Comparison of ENCODE assay signal across 20 cellular contexts in genomic region chr19:10670876-10671804, GRCh38. TPM values are rescaled to one million over a fixed set of nuclear protein-coding genes. Genes with fewer than 3 reads are reported as not detected.
DNase-seq lines count a peak whose midpoint lies in the region; ATAC-seq, FAIRE-seq and TF ChIP-seq lines count a peak whose summit lies in the region.
"Had no signal": no experiment of that assay in that cellular context is flagged by ENCODE, and none has a peak within 500 bp of the region (broad histone marks: within the 10 kb centered on the region; RNA-seq: fewer than 3 reads in every experiment).

No MANE protein-coding gene starts in this region.

- peaks cover 78% of the 10 kb centered on the region for H4K20me1 ChIP-seq in PC-3 (ENCODE audit: low read length)
- H4K20me1 ChIP-seq in H1 (replicated peaks in 1 of 2; ENCODE audit: control insufficient read depth in 1 of 2, insufficient read depth in 2 of 2, low read length in 2 of 2) = peaks cover 47 to 48% of the 10 kb centered on the region in 2 experiments

- H3K27me3 ChIP-seq in breast epithelium = no peaks in the 10 kb centered on the region
- no peaks in the 10 kb centered on the region for H3K27me3 ChIP-seq in PC-3 (ENCODE audit: low read length)
- no peaks in the 10 kb centered on the region for H3K27me3 ChIP-seq in H1 (replicated peaks in 1 of 4; ENCODE audit: control insufficient read depth in 3 of 4, extremely low read depth in 1 of 4, insufficient read depth in 3 of 4, low read length in 3 of 4)
- H3K27me3 ChIP-seq: MG63, stomach had no signal

- H3K27ac ChIP-seq in breast epithelium (no peak overlapping the region), PC-3 (ENCODE audit: low read length) (no peak overlapping the region), H1 (ENCODE audit: low read depth, low read length) (no peak overlapping the region)
- H3K27ac ChIP-seq: stomach had no signal

- H3K18ac ChIP-seq in H1 (ENCODE audit: extremely low read depth, low read length) = no peak overlapping the region

- TF ChIP-seq CTCF in MCF 10A (IDR thresholded peaks at IDR 0.05; ENCODE audit: unreplicated experiment) (no peak), breast epithelium (IDR thresholded peaks at IDR 0.05) (no peak), PC-3 (conservative IDR thresholded peaks at IDR 0.05; ENCODE audit: low read depth, low read length) (no peak), H1 (IDR thresholded peaks at IDR 0.05; ENCODE audit: control extremely low read depth in 1 of 3, insufficient read depth in 1 of 3, low read depth in 1 of 3, low read length in 3 of 3) (no peak), mesothelial cell of epicardium (IDR thresholded peaks at IDR 0.05; ENCODE audit: unreplicated experiment) (no peak)

- no peak for TF ChIP-seq POLR2A in breast epithelium (IDR thresholded peaks at IDR 0.05)
- TF ChIP-seq POLR2A in H1 (IDR thresholded peaks at IDR 0.05; ENCODE audit: control extremely low read depth in 1 of 2, low read depth in 2 of 2, low read length in 2 of 2) = peak in 1 of 2 experiments; percentile 47; a peak in 2 of 3 replicates

- H3K36me3 Mint-ChIP-seq in MCF 10A (ENCODE audit: insufficient read depth, unreplicated experiment) (peaks cover 71% of the 10 kb centered on the region), mesothelial cell of epicardium (peaks cover 23% of the 10 kb centered on the region)

- H2BK20ac ChIP-seq in H1 (ENCODE audit: low read length) = no peak overlapping the region

- H2AFZ ChIP-seq in PC-3 (ENCODE audit: low read length) (no peak overlapping the region), H1 (ENCODE audit: low read length) (no peak overlapping the region)

- H3F3A ChIP-seq in PC-3 (ENCODE audit: low read length, unreplicated experiment) = no peaks in the 10 kb centered on the region

- H3K9me3 ChIP-seq in breast epithelium (no peaks in the 10 kb centered on the region), PC-3 (ENCODE audit: low read length) (no peaks in the 10 kb centered on the region), H1 (ENCODE audit: insufficient read depth in 2 of 2, low read depth in 1 of 2, low read length in 1 of 2) (no peaks in the 10 kb centered on the region)
- H3K9me3 ChIP-seq: MG63, stomach had no signal

- no peaks in the 10 kb centered on the region for H3K23me2 ChIP-seq in H1 (ENCODE audit: low read depth, low read length)

- no peak for FAIRE-seq in H1 (lab: Jason Lieb, UNC)
- FAIRE-seq: GM19239 had no signal

- H3K4me3 ChIP-seq in breast epithelium = no peak overlapping the region
- H3K4me3 ChIP-seq in PC-3 (ENCODE audit: low read length) = no peak overlapping the region
- no peak overlapping the region for H3K4me3 ChIP-seq in H1 (ENCODE audit: extremely low read depth in 1 of 4, insufficient read depth in 2 of 4, low read depth in 3 of 4, low read length in 4 of 4)
- H3K4me3 ChIP-seq: lung, MG63, stomach had no signal

- no peak overlapping the region for H2AK5ac ChIP-seq in H1 (ENCODE audit: low read depth, low read length)

- no peak overlapping the region for H2BK5ac ChIP-seq in H1 (ENCODE audit: low read depth, low read length)

- intact Hi-C loops in MCF 10A (cut with micrococcal nuclease) = no loop called here
- intact Hi-C loops in breast epithelium (cut with DNase I; ENCODE audit: low total_unique reads) = no loop called here
- intact Hi-C loops in PC-3 (cut with micrococcal nuclease) = no loop called here
- intact Hi-C loops in sciatic nerve (cut with DNase I) = no loop called here

- CTCF ChIA-PET in MCF 10A (lab: Yijun Ruan, JAX) = interaction anchor here (0.6 to 3.5 kb wide), 5 partner anchors 16 to 90 kb away, joined by 3 to 17 read pairs (median 4); no protein-coding TSS in a partner anchor
- CTCF ChIA-PET in PC-3 (lab: Charles Lee) = no interaction called here
- CTCF ChIA-PET in H1 (lab: Charles Lee; ENCODE audit: partially characterized antibody) = interaction anchor here (0.6 to 4.8 kb wide), 9 partner anchors 8 to 90 kb away, joined by 3 to 24 read pairs (median 3); no protein-coding TSS in a partner anchor

- peaks cover 97% of the 10 kb centered on the region for H3K79me2 ChIP-seq in PC-3 (ENCODE audit: low read length)
- peaks cover 56 to 98% of the 10 kb centered on the region in 2 experiments for H3K79me2 ChIP-seq in H1 (ENCODE audit: control insufficient read depth in 1 of 2, insufficient read depth in 2 of 2, low read length in 2 of 2)

- H2BK120ac ChIP-seq in H1 (replicated peaks; ENCODE audit: low read depth, low read length) = no peak overlapping the region

- peaks cover 4% of the 10 kb centered on the region for H3K4me1 Mint-ChIP-seq in MCF 10A (ENCODE audit: insufficient read depth, unreplicated experiment)
- H3K4me1 Mint-ChIP-seq in mesothelial cell of epicardium = peaks cover 2% of the 10 kb centered on the region

- TSS peak; percentile 52 for BruUV-seq in MCF 10A (replicated peaks; lab: Mats Ljungman, UMichigan)
- BruUV-seq in PC-3 (replicated peaks; lab: Mats Ljungman, UMichigan) = TSS peak; percentile 50

- H3K27me3 Mint-ChIP-seq in MCF 10A (ENCODE audit: insufficient read depth, unreplicated experiment) = no peaks in the 10 kb centered on the region
- H3K27me3 Mint-ChIP-seq in mesothelial cell of epicardium (ENCODE audit: low read depth) = no peaks in the 10 kb centered on the region
- H3K27me3 Mint-ChIP-seq: CD4-positive, alpha-beta memory T cell had no signal

- H3K23ac ChIP-seq in H1 (ENCODE audit: insufficient read length) = no peak overlapping the region

- POLR2A ChIA-PET in MCF 10A (lab: Yijun Ruan, JAX) (interaction anchor here (1.1 to 2.5 kb wide), 3 partner anchors 15 to 105 kb away, joined by 3 to 7 read pairs (median 5); partner anchors contain the start of gene KRI1), PC-3 (lab: Charles Lee; ENCODE audit: unreplicated experiment) (interaction anchor here (0.6 kb wide), 1 partner anchor 10 kb away, joined by 6 read pairs; no protein-coding TSS in a partner anchor), H1 (lab: Charles Lee; ENCODE audit: partially characterized antibody) (interaction anchor here (55.9 to 59.0 kb wide), 2 partner anchors 3 to 21 kb away, joined by 1874 read pairs; partner anchors contain the start of genes DNM2, ILF3 and QTRT1)

- H3K56ac ChIP-seq in H1 (replicated peaks; ENCODE audit: insufficient read length, low read depth, low read length) = no peak overlapping the region

- TF ChIP-seq RAD21 in H1 (IDR thresholded peaks at IDR 0.05 in 1 of 2, conservative IDR thresholded peaks at IDR 0.05 in 1 of 2; ENCODE audit: low read depth in 2 of 2, low read length in 2 of 2) = no peak

- H3K4ac ChIP-seq in H1 (replicated peaks; ENCODE audit: insufficient read length, low read depth, low read length) = no peak overlapping the region

- ATAC-seq in PC-3 = no peak
- ATAC-seq in sciatic nerve = peak; percentile 21
- ATAC-seq in GM18873 (IDR thresholded peaks at IDR 0.05; ENCODE audit: low FRiP score, unreplicated experiment) = no peak

- H3K36me3 ChIP-seq in breast epithelium (peaks cover 5% of the 10 kb centered on the region), PC-3 (ENCODE audit: low read depth, low read length) (peaks cover 63% of the 10 kb centered on the region), H1 (ENCODE audit: control insufficient read depth in 2 of 4, insufficient read depth in 4 of 4, low read length in 3 of 4) (peaks cover 37 to 74% (median 59%) of the 10 kb centered on the region in 4 experiments)

- DNase-seq in MCF 10A (ENCODE audit: unreplicated experiment) = no peak
- DNase-seq in breast epithelium (ENCODE audit: low spot score in 2 of 2) = no peak
- no peak for DNase-seq in PC-3
- DNase-seq in H1 (ENCODE audit: low read depth in 1 of 2, low spot score in 2 of 2) = no peak
- DNase-seq in sciatic nerve (ENCODE audit: low spot score) = no peak
- DNase-seq in mesothelial cell of epicardium (ENCODE audit: low spot score in 2 of 2, unreplicated experiment in 2 of 2) = no peak
- DNase-seq in AG08395 (ENCODE audit: low spot score) = no peak
- DNase-seq: activated CD4-positive, alpha-beta T cell treated with anti-CD3 and anti-CD28 coated beads for 1 hour; activated naive CD4-positive, alpha-beta T cell treated with Interleukin-2 at 50 U/mL for 16 hours; CD4-positive, alpha-beta memory T cell; dermis blood vessel endothelial cell; MG63; NCI-H1694 treated with DMSO at 0.1 percent for 48 hours; retina; stomach; T-helper 9 cell had no signal

- H3K14ac ChIP-seq in H1 (ENCODE audit: insufficient read length) = no peak overlapping the region

- no peak for TF ChIP-seq EP300 in H1 (IDR thresholded peaks at IDR 0.05; ENCODE audit: borderline replicate concordance in 1 of 2, low read depth in 2 of 2, low read length in 2 of 2)

- H2BK15ac ChIP-seq in H1 (ENCODE audit: low read length) = no peak overlapping the region

- no peak overlapping the region for H2BK12ac ChIP-seq in H1 (ENCODE audit: low read depth, low read length)

- no peak overlapping the region for H4K91ac ChIP-seq in H1 (replicated peaks; ENCODE audit: insufficient read length, low read length)

- no peak overlapping the region for H3K27ac Mint-ChIP-seq in MCF 10A (ENCODE audit: low read depth, unreplicated experiment)
- no peak overlapping the region for H3K27ac Mint-ChIP-seq in mesothelial cell of epicardium

- 89% methylated on average over 24 of the region's 24 CpGs; no CpG with 5 or more reads in 1 of the 2 experiments for WGBS in H1 (ENCODE audit: extremely low coverage in 1 of 2, insufficient coverage in 1 of 2, insufficient read length in 1 of 2, insufficient replicate concordance in 2 of 2, low coverage in 1 of 2, low lambda C conversion rate in 2 of 2, missing lambda C conversion rate in 1 of 2), 2 experiments

- no peaks in the 10 kb centered on the region for H3K9me3 Mint-ChIP-seq in MCF 10A (ENCODE audit: unreplicated experiment)
- H3K9me3 Mint-ChIP-seq in mesothelial cell of epicardium = no peaks in the 10 kb centered on the region
- H3K9me3 Mint-ChIP-seq: CD4-positive, alpha-beta memory T cell; nephron had no signal

- H3K9me2 ChIP-seq in PC-3 (replicated peaks; ENCODE audit: low read length) = no peaks in the 10 kb centered on the region

- no peak overlapping the region for H3K9ac ChIP-seq in PC-3 (ENCODE audit: low read length)
- H3K9ac ChIP-seq in H1 (replicated peaks in 1 of 4; ENCODE audit: extremely low read depth in 1 of 4, low read depth in 3 of 4, low read length in 3 of 4) = no peak overlapping the region

- peaks cover 18% of the 10 kb centered on the region for H3K79me1 ChIP-seq in H1 (ENCODE audit: low read depth, low read length)

- H3K4me1 ChIP-seq in breast epithelium (peaks cover 0 to 5% of the 10 kb centered on the region in 2 donors), PC-3 (ENCODE audit: insufficient read depth, low read length) (no peaks in the 10 kb centered on the region), H1 (replicated peaks in 1 of 4; ENCODE audit: control insufficient read depth in 3 of 4, insufficient read depth in 4 of 4, low read length in 3 of 4) (peaks cover 0 to 3% (median 0%) of the 10 kb centered on the region in 4 experiments; a peak in 1 of 7 replicates)

- no peak overlapping the region for H4K5ac ChIP-seq in H1 (ENCODE audit: insufficient read length, low read depth, low read length)

- H3K4me3 Mint-ChIP-seq in MCF 10A (ENCODE audit: unreplicated experiment) (no peak overlapping the region), mesothelial cell of epicardium (no peak overlapping the region)
- H3K4me3 Mint-ChIP-seq: CD4-positive, alpha-beta memory T cell; nephron had no signal

- no peak overlapping the region for H3K4me2 ChIP-seq in PC-3 (ENCODE audit: low read length)
- no peak overlapping the region for H3K4me2 ChIP-seq in H1 (ENCODE audit: insufficient read depth in 1 of 2, low read depth in 2 of 2, low read length in 2 of 2)

- peak overlapping the region; percentile 28; the same call in 1 of the 2 replicates for H4K8ac ChIP-seq in H1 (ENCODE audit: extremely low read depth, insufficient read depth, low read length)

RNA-seq across cellular contexts. Expression of gene ILF3, which starts 17.0 kb away (rescaled TPM):
- total RNA-seq in MCF 10A (2022) (278 and 297 TPM in 2 replicates), breast epithelium (100 to 1,000 TPM in 2 of 3 donors, 10 to 100 TPM in 1; 80.2 to 166 (median 115) TPM), PC-3 (2014; rRNA removed) (322 and 441 TPM in 2 replicates), sciatic nerve (198 TPM), mesothelial cell of epicardium (606 to 617 TPM (median 613 TPM) in 3 replicates)
- total RNA-seq in H1 (2021; fragmentation: NEBNext Ultra II Directional; extraction: Animal tissue kit (Norgen Biotek cat#: 25700)) = 675 and 695 TPM in 2 replicates
- polyA plus RNA-seq in H1 (2011; rRNA removed) = 291 and 412 TPM in 2 replicates
- polyA plus RNA-seq in H1 (2011; cell fraction: cytosol; rRNA removed) = 422 TPM
- 936 TPM for polyA plus RNA-seq in H1 (2011; cell fraction: nucleus; rRNA removed)
- polyA plus RNA-seq in H1 (2012, experiment 1 of 2) = 420 to 558 TPM (median 549 TPM) in 4 replicates
- polyA plus RNA-seq in H1 (2012, experiment 2 of 2) = 262 TPM
- 360 TPM for polyA plus RNA-seq in H1 (2013, experiment 1 of 2)
- 337 TPM for polyA plus RNA-seq in H1 (2013, experiment 2 of 2)
- polyA minus RNA-seq in H1 (2011; rRNA and poly(A)+ RNA removed) = 399 and 421 TPM in 2 replicates
- 267 TPM for polyA minus RNA-seq in H1 (2011; cell fraction: cytosol; rRNA and poly(A)+ RNA removed)
- polyA minus RNA-seq in H1 (2011; cell fraction: nucleus; rRNA and poly(A)+ RNA removed) = 311 TPM

RNA-seq across cellular contexts. Expression of gene QTRT1, which starts 30.1 kb away (rescaled TPM):
- total RNA-seq in MCF 10A (2022) = 57.5 and 71.3 TPM in 2 replicates
- total RNA-seq in breast epithelium = 10 to 100 TPM; 29.0 to 47.5 (median 31.2) TPM
- total RNA-seq in PC-3 (2014; rRNA removed) = 72.7 and 79.7 TPM in 2 replicates
- total RNA-seq in H1 (2021; fragmentation: NEBNext Ultra II Directional; extraction: Animal tissue kit (Norgen Biotek cat#: 25700)) = 61.1 and 61.6 TPM in 2 replicates
- 94.2 and 126 TPM in 2 replicates for polyA plus RNA-seq in H1 (2011; rRNA removed)
- 106 TPM for polyA plus RNA-seq in H1 (2011; cell fraction: cytosol; rRNA removed)
- 245 TPM for polyA plus RNA-seq in H1 (2011; cell fraction: nucleus; rRNA removed)
- 59.3 to 105 TPM (median 99.7 TPM) in 4 replicates for polyA plus RNA-seq in H1 (2012, experiment 1 of 2)
- polyA plus RNA-seq in H1 (2012, experiment 2 of 2) = 74.3 TPM
- polyA plus RNA-seq in H1 (2013, experiment 1 of 2) = 33.7 TPM
- 31.1 TPM for polyA plus RNA-seq in H1 (2013, experiment 2 of 2)
- polyA minus RNA-seq in H1 (2011; rRNA and poly(A)+ RNA removed) = 24.7 and 28.9 TPM in 2 replicates
- 20.5 TPM for polyA minus RNA-seq in H1 (2011; cell fraction: cytosol; rRNA and poly(A)+ RNA removed)
- polyA minus RNA-seq in H1 (2011; cell fraction: nucleus; rRNA and poly(A)+ RNA removed) = 38.8 TPM
- total RNA-seq in sciatic nerve = 43.8 TPM
- total RNA-seq in mesothelial cell of epicardium = 57.9 to 66.6 TPM (median 62.5 TPM) in 3 replicates

RNA-seq across cellular contexts. Expression of gene SLC44A2, which starts 45.8 kb away (rescaled TPM):
- total RNA-seq in MCF 10A (2022) (6.2 and 10.6 TPM in 2 replicates), breast epithelium (10 to 100 TPM; 63.0 to 92.5 (median 67.5) TPM), PC-3 (2014; rRNA removed) (63.9 and 87.3 TPM in 2 replicates), sciatic nerve (281 TPM), mesothelial cell of epicardium (340 to 349 TPM (median 342 TPM) in 3 replicates)
- 118 and 120 TPM in 2 replicates for total RNA-seq in H1 (2021; fragmentation: NEBNext Ultra II Directional; extraction: Animal tissue kit (Norgen Biotek cat#: 25700))
- polyA plus RNA-seq in H1 (2011; rRNA removed) = 105 and 113 TPM in 2 replicates
- 80.7 TPM for polyA plus RNA-seq in H1 (2011; cell fraction: cytosol; rRNA removed)
- 208 TPM for polyA plus RNA-seq in H1 (2011; cell fraction: nucleus; rRNA removed)
- 91.8 to 115 TPM (median 97.4 TPM) in 4 replicates for polyA plus RNA-seq in H1 (2012, experiment 1 of 2)
- polyA plus RNA-seq in H1 (2012, experiment 2 of 2) = 122 TPM
- polyA plus RNA-seq in H1 (2013, experiment 1 of 2) = 119 TPM
- polyA plus RNA-seq in H1 (2013, experiment 2 of 2) = 115 TPM
- 110 and 111 TPM in 2 replicates for polyA minus RNA-seq in H1 (2011; rRNA and poly(A)+ RNA removed)
- polyA minus RNA-seq in H1 (2011; cell fraction: cytosol; rRNA and poly(A)+ RNA removed) = 60.9 TPM
- polyA minus RNA-seq in H1 (2011; cell fraction: nucleus; rRNA and poly(A)+ RNA removed) = 63.2 TPM

RNA-seq across cellular contexts. Expression of gene DNM2, which starts 46.7 kb away (rescaled TPM):
- total RNA-seq in MCF 10A (2022) = 114 and 125 TPM in 2 replicates
- total RNA-seq in breast epithelium = 10 to 100 TPM; 83.1 to 98.6 (median 84.5) TPM
- 150 and 211 TPM in 2 replicates for total RNA-seq in PC-3 (2014; rRNA removed)
- total RNA-seq in H1 (2021; fragmentation: NEBNext Ultra II Directional; extraction: Animal tissue kit (Norgen Biotek cat#: 25700)) = 120 TPM in 2 replicates
- 61.9 and 83.4 TPM in 2 replicates for polyA plus RNA-seq in H1 (2011; rRNA removed)
- 67.2 TPM for polyA plus RNA-seq in H1 (2011; cell fraction: cytosol; rRNA removed)
- polyA plus RNA-seq in H1 (2011; cell fraction: nucleus; rRNA removed) = 179 TPM
- polyA plus RNA-seq in H1 (2012, experiment 1 of 2) = 78.8 to 103 TPM (median 98.1 TPM) in 4 replicates
- polyA plus RNA-seq in H1 (2012, experiment 2 of 2) = 90.9 TPM
- 65.5 TPM for polyA plus RNA-seq in H1 (2013, experiment 1 of 2)
- polyA plus RNA-seq in H1 (2013, experiment 2 of 2) = 58.4 TPM
- 131 and 151 TPM in 2 replicates for polyA minus RNA-seq in H1 (2011; rRNA and poly(A)+ RNA removed)
- polyA minus RNA-seq in H1 (2011; cell fraction: cytosol; rRNA and poly(A)+ RNA removed) = 66.2 TPM
- 116 TPM for polyA minus RNA-seq in H1 (2011; cell fraction: nucleus; rRNA and poly(A)+ RNA removed)
- 136 TPM for total RNA-seq in sciatic nerve
- total RNA-seq in mesothelial cell of epicardium = 126 to 128 TPM (median 128 TPM) in 3 replicates
